1 cellular context compared by ENCODE assay signal in the genomic region with DNA sequence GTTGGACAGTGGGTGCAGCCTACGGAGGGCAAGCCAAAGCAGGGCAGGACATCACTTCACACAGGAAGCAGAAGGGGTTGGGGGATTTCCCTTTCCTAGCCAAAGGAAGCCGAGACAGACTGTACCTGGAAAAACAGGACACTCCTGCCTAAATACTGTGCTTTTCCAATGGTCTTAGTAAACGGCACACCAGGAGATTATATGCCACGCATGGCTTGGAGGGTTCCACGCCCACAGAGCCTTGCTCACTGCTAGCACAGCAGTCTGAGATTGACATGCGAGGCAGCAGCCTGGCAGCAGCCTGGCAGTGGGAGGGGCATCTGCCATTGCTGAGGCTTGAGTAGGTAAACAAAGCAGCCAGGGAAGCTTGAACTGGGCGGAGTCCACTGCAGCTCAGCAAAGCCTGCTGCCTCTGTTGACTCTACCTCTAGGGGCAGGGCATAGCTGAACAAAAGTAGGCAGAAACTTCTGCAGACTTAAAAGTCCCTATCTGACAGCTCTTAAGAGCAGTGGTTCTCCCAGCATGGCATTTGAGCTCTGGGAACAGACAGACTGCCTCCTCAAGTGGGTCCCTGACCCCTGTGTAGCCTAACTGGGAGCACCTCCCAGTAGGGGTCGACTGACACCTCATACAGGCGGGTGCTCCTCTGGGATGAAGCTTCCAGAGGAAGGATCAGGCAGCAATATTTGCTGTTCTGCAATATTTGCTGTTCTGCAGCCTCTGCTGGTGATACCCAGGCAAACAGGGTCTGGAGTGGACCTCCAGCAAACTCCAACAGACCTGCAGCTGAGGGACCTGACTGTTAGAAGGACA.
TF ChIP-seq lines count a peak whose summit lies in the region.
"Not testable (repeated sequence)": the region's sequence is repeated elsewhere in the genome, so short reads cannot be mapped to it uniquely, and the experiment has no call there.

No MANE protein-coding gene starts in this region.

TF ChIP-seq in HepG2, 621 proteins besides CTCF, POLR2A, EP300 and RAD21 (continues in another document):
- TF ChIP-seq ZNF609 (CRISPR knock-in tag; IDR thresholded peaks at IDR 0.05; ENCODE audit: borderline replicate concordance) (peak; percentile 86), ZBTB3 (CRISPR knock-in tag; IDR thresholded peaks at IDR 0.05; ENCODE audit: borderline replicate concordance, low read depth) (0 out of 2 replicates have a peak, but pooled peaks have one; percentile 44), TGIF2 (CRISPR knock-in tag; IDR thresholded peaks at IDR 0.05) (peak; percentile 44; the same call in 1 of the 2 replicates), BCL3 (CRISPR knock-in tag; IDR thresholded peaks at IDR 0.05) (peak; percentile 72; the same call in 1 of the 2 replicates), ZNF343 (CRISPR knock-in tag; IDR thresholded peaks at IDR 0.05) (0 out of 2 replicates have a peak, but pooled peaks have one; percentile 38), RXRA (CRISPR knock-in tag; IDR thresholded peaks at IDR 0.05) (peak; percentile 61), ZIK1 (CRISPR knock-in tag; IDR thresholded peaks at IDR 0.05; ENCODE audit: borderline replicate concordance, low read depth) (peak; percentile 90; the same call in 1 of the 2 replicates), ZNF7 (CRISPR knock-in tag; IDR thresholded peaks at IDR 0.05) (0 out of 2 replicates have a peak, but pooled peaks have one; percentile 9), ZSCAN21 (CRISPR knock-in tag; IDR thresholded peaks at IDR 0.05; ENCODE audit: borderline replicate concordance) (0 out of 2 replicates have a peak, but pooled peaks have one; percentile 28), SOX13 (CRISPR knock-in tag; conservative IDR thresholded peaks at IDR 0.05 in 1 of 2, IDR thresholded peaks at IDR 0.05 in 1 of 2) (peak; percentile 33 to 80; a peak in 2 of 4 replicates), FOSL2 (CRISPR knock-in tag; IDR thresholded peaks at IDR 0.05) (peak; percentile 58), ZNF598 (CRISPR knock-in tag; IDR thresholded peaks at IDR 0.05; ENCODE audit: borderline replicate concordance) (peak; percentile 46; the same call in 1 of the 2 replicates), FOXJ3 (CRISPR knock-in tag; IDR thresholded peaks at IDR 0.05; ENCODE audit: borderline replicate concordance) (peak; percentile 78), ZNF350 (CRISPR knock-in tag; IDR thresholded peaks at IDR 0.05; ENCODE audit: borderline replicate concordance, low read depth) (peak; percentile 65; the same call in 1 of the 2 replicates), KDM6A (CRISPR knock-in tag; IDR thresholded peaks at IDR 0.05; ENCODE audit: low read depth) (peak; percentile 47; the same call in 1 of the 2 replicates), RXRB (CRISPR knock-in tag; IDR thresholded peaks at IDR 0.05; ENCODE audit: borderline replicate concordance) (peak; percentile 60), HMGXB4 (CRISPR knock-in tag; IDR thresholded peaks at IDR 0.05; ENCODE audit: borderline replicate concordance in 1 of 2, low read depth in 1 of 2) (peak; percentile 69 to 70; a peak in 2 of 4 replicates), FOXA1 (IDR thresholded peaks at IDR 0.05) (peak; percentile 66), FOXA1 (CRISPR knock-in tag; IDR thresholded peaks at IDR 0.05) (peak; percentile 99), IRF2 (CRISPR knock-in tag; IDR thresholded peaks at IDR 0.05) (peak; percentile 71; the same call in 1 of the 2 replicates), CBX5 (CRISPR knock-in tag; IDR thresholded peaks at IDR 0.05; ENCODE audit: borderline replicate concordance) (peak; percentile 75; the same call in 1 of the 2 replicates), ATF5 (CRISPR knock-in tag; IDR thresholded peaks at IDR 0.05; ENCODE audit: low read depth) (0 out of 2 replicates have a peak, but pooled peaks have one; percentile 46), ZFP91 (CRISPR knock-in tag; IDR thresholded peaks at IDR 0.05; ENCODE audit: borderline replicate concordance) (peak; percentile 65; the same call in 1 of the 2 replicates), MIER3 (CRISPR knock-in tag; IDR thresholded peaks at IDR 0.05; ENCODE audit: borderline replicate concordance) (peak; percentile 82), HNF4A (CRISPR knock-in tag; IDR thresholded peaks at IDR 0.05) (peak; percentile 65), CBFB (CRISPR knock-in tag; IDR thresholded peaks at IDR 0.05) (0 out of 2 replicates have a peak, but pooled peaks have one; percentile 53)
- TF ChIP-seq, protein P1, sequence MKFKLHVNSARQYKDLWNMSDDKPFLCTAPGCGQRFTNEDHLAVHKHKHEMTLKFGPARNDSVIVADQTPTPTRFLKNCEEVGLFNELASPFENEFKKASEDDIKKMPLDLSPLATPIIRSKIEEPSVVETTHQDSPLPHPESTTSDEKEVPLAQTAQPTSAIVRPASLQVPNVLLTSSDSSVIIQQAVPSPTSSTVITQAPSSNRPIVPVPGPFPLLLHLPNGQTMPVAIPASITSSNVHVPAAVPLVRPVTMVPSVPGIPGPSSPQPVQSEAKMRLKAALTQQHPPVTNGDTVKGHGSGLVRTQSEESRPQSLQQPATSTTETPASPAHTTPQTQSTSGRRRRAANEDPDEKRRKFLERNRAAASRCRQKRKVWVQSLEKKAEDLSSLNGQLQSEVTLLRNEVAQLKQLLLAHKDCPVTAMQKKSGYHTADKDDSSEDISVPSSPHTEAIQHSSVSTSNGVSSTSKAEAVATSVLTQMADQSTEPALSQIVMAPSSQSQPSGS (CRISPR knock-in tag; IDR thresholded peaks at IDR 0.05), result peak; percentile 80
- not testable (repeated sequence) for TF ChIP-seq SOX13 (IDR thresholded peaks at IDR 0.05)
- TF ChIP-seq, protein P2, sequence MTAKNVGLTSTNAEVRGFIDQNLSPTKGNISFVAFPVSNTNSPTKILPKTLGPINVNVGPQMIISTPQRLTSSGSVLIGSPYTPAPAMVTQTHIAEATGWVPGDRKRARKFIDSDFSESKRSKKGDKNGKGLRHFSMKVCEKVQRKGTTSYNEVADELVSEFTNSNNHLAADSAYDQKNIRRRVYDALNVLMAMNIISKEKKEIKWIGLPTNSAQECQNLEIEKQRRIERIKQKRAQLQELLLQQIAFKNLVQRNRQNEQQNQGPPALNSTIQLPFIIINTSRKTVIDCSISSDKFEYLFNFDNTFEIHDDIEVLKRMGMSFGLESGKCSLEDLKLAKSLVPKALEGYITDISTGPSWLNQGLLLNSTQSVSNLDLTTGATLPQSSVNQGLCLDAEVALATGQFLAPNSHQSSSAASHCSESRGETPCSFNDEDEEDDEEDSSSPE (CRISPR knock-in tag; IDR thresholded peaks at IDR 0.05), result peak; percentile 37; the same call in 1 of the 2 replicates
- TF ChIP-seq, protein P3, sequence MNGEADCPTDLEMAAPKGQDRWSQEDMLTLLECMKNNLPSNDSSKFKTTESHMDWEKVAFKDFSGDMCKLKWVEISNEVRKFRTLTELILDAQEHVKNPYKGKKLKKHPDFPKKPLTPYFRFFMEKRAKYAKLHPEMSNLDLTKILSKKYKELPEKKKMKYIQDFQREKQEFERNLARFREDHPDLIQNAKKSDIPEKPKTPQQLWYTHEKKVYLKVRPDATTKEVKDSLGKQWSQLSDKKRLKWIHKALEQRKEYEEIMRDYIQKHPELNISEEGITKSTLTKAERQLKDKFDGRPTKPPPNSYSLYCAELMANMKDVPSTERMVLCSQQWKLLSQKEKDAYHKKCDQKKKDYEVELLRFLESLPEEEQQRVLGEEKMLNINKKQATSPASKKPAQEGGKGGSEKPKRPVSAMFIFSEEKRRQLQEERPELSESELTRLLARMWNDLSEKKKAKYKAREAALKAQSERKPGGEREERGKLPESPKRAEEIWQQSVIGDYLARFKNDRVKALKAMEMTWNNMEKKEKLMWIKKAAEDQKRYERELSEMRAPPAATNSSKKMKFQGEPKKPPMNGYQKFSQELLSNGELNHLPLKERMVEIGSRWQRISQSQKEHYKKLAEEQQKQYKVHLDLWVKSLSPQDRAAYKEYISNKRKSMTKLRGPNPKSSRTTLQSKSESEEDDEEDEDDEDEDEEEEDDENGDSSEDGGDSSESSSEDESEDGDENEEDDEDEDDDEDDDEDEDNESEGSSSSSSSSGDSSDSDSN (CRISPR knock-in tag; IDR thresholded peaks at IDR 0.05), result peak; percentile 36; the same call in 1 of the 2 replicates
